Comparison of ENCODE assay signal across 1 cellular context in the genomic region with DNA sequence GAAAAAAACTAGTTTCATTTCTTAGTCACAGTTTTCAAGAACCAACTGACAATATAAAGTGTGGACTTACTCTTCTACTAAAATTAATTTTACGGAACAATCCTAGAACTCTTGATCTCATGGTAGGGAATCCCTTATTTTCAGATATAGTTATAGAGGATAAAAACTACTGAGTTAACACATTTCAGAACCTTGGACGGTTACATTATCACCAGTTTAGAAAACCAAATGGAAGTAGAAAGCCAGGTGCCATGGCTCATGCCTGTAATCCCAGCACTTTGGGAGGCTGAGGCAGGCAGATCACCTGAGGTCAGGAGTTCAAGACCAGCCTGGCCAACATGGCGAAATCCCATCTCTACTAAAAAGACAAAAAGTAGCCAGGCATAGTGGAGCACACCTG.
TF ChIP-seq lines count a peak whose summit lies in the region.

No MANE protein-coding gene starts in this region.

TF ChIP-seq in A549, 52 proteins besides CTCF, POLR2A, EP300 and RAD21:
- TF ChIP-seq, protein P1, sequence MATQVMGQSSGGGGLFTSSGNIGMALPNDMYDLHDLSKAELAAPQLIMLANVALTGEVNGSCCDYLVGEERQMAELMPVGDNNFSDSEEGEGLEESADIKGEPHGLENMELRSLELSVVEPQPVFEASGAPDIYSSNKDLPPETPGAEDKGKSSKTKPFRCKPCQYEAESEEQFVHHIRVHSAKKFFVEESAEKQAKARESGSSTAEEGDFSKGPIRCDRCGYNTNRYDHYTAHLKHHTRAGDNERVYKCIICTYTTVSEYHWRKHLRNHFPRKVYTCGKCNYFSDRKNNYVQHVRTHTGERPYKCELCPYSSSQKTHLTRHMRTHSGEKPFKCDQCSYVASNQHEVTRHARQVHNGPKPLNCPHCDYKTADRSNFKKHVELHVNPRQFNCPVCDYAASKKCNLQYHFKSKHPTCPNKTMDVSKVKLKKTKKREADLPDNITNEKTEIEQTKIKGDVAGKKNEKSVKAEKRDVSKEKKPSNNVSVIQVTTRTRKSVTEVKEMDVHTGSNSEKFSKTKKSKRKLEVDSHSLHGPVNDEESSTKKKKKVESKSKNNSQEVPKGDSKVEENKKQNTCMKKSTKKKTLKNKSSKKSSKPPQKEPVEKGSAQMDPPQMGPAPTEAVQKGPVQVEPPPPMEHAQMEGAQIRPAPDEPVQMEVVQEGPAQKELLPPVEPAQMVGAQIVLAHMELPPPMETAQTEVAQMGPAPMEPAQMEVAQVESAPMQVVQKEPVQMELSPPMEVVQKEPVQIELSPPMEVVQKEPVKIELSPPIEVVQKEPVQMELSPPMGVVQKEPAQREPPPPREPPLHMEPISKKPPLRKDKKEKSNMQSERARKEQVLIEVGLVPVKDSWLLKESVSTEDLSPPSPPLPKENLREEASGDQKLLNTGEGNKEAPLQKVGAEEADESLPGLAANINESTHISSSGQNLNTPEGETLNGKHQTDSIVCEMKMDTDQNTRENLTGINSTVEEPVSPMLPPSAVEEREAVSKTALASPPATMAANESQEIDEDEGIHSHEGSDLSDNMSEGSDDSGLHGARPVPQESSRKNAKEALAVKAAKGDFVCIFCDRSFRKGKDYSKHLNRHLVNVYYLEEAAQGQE (IDR thresholded peaks at IDR 0.05): peak; percentile 28; the same call in 1 of the 2 replicates
